In genomic region chr20:62382306-62383198, GRCh38 we compare ENCODE assay signal across 8 cellular contexts. TPM values are rescaled to one million over a fixed set of nuclear protein-coding genes. Genes with fewer than 3 reads are reported as not detected.
DNase-seq lines count a peak whose midpoint lies in the region; ATAC-seq and TF ChIP-seq lines count a peak whose summit lies in the region.

No MANE protein-coding gene starts in this region.

- H3K9me3 Mint-ChIP-seq in T-cell: peaks cover 0 to 6% (median 0%) of the 10 kb centered on the region in 3 donors
- H3K9me3 Mint-ChIP-seq in activated naive CD8-positive, alpha-beta T cell treated with anti-CD3 and anti-CD28 coated beads, Interleukin-2, amount 50 U/mL, for 24 hours: peaks cover 6% of the 10 kb centered on the region

- CTCF ChIA-PET in T-cell (lab: Charles Lee): interaction anchor here (0.6 to 1.4 kb wide), 7 partner anchors 12 to 373 kb away, joined by 3 to 9 read pairs (median 3); partner anchors contain the start of gene ADRM1 (in 1 of the 2)

- no peaks in the 10 kb centered on the region for H3K27me3 Mint-ChIP-seq in T-cell
- no peaks in the 10 kb centered on the region for H3K27me3 Mint-ChIP-seq in activated naive CD8-positive, alpha-beta T cell treated with anti-CD3 and anti-CD28 coated beads, Interleukin-2, amount 50 U/mL, for 24 hours

- peaks cover 48% of the 10 kb centered on the region for H3K36me3 ChIP-seq in DOHH2 (ENCODE audit: control insufficient read depth, low read length)
- H3K36me3 ChIP-seq in left ventricle myocardium inferior: no peaks in the 10 kb centered on the region
- no peaks in the 10 kb centered on the region for H3K36me3 ChIP-seq in gastrocnemius medialis

- H3K4me2 ChIP-seq in DOHH2 (ENCODE audit: low read length): no peak overlapping the region

- H3K27me3 ChIP-seq in DOHH2 (ENCODE audit: control insufficient read depth, low read length) (no peaks in the 10 kb centered on the region), left ventricle myocardium inferior (ENCODE audit: low read depth) (no peaks in the 10 kb centered on the region), gastrocnemius medialis (no peaks in the 10 kb centered on the region)

- peak; percentile 63 to 68 (median 66) for ATAC-seq in T-cell (replicated peaks in 1 of 4)
- ATAC-seq in activated naive CD8-positive, alpha-beta T cell treated with anti-CD3 and anti-CD28 coated beads, Interleukin-2, amount 50 U/mL, for 24 hours: peak; percentile 78
- peak; percentile 63 to 64 for ATAC-seq in gastrocnemius medialis
- ATAC-seq in HG02588 (IDR thresholded peaks at IDR 0.05; ENCODE audit: unreplicated experiment): no peak

- peak; percentile 40 for DNase-seq in HCEC 1CT
- peak; percentile 76 for DNase-seq in NCI-H146 treated with DMSO at 0.1 percent for 48 hours (lab: John Stamatoyannopoulos, UW; ENCODE audit: unreplicated experiment)
- DNase-seq in T-cell: peak; percentile 47 to 83 (median 69)
- DNase-seq in activated naive CD8-positive, alpha-beta T cell treated with anti-CD3 and anti-CD28 coated beads, Interleukin-2, amount 50 U/mL, for 24 hours: peak; percentile 82
- DNase-seq in left ventricle myocardium inferior: peak; percentile 72
- peak; percentile 52 to 82 for DNase-seq in gastrocnemius medialis

- intact Hi-C loops in left ventricle myocardium inferior (cut with micrococcal nuclease) (loop anchor here (5.0 kb wide), 1 partner anchor 80 kb away; the partner anchor contains the start of gene ADRM1), gastrocnemius medialis (cut with DNase I; ENCODE audit: low total_unique reads) (loop anchor here (1.0 to 10.0 kb wide), 2 partner anchors 80 to 198 kb away; partner anchors contain the start of genes ADRM1 and MTG2)

- no peaks in the 10 kb centered on the region for H3K9me2 ChIP-seq in DOHH2 (replicated peaks; ENCODE audit: control insufficient read depth, low read length)

- H4K20me1 ChIP-seq in DOHH2 (ENCODE audit: control insufficient read depth, insufficient read depth, low read depth, low read length): peaks cover 2% of the 10 kb centered on the region

- H3K4me3 ChIP-seq in DOHH2 (ENCODE audit: low read length) (no peak overlapping the region), left ventricle myocardium inferior (no peak overlapping the region), gastrocnemius medialis (no peak overlapping the region)

- H3F3A ChIP-seq in DOHH2 (ENCODE audit: control insufficient read depth, insufficient read depth): peaks cover 6% of the 10 kb centered on the region; the same call in 1 of the 2 replicates

- H3K79me2 ChIP-seq in DOHH2 (ENCODE audit: control insufficient read depth, low read length): peaks cover 54% of the 10 kb centered on the region

- H3K9me3 ChIP-seq in DOHH2 (ENCODE audit: control insufficient read depth, insufficient read depth, low read length) (no peaks in the 10 kb centered on the region), left ventricle myocardium inferior (replicated peaks) (no peaks in the 10 kb centered on the region), gastrocnemius medialis (no peaks in the 10 kb centered on the region)

- H3K4me1 ChIP-seq in DOHH2 (ENCODE audit: control insufficient read depth, low read length) (peaks cover 20% of the 10 kb centered on the region), left ventricle myocardium inferior (peaks cover 64% of the 10 kb centered on the region), gastrocnemius medialis (peaks cover 16 to 23% of the 10 kb centered on the region in 2 donors)

- TF ChIP-seq CTCF in DOHH2 (IDR thresholded peaks at IDR 0.05; ENCODE audit: low read depth, low read length, poor library complexity, severe bottlenecking) (peak; percentile 92), left ventricle myocardium inferior (IDR thresholded peaks at IDR 0.05; ENCODE audit: borderline replicate concordance) (peak; percentile 97), gastrocnemius medialis (IDR thresholded peaks at IDR 0.05 in 4 of 5, conservative IDR thresholded peaks at IDR 0.05 in 1 of 5) (peak; percentile 93 to 98 (median 93))

- H3K27ac Mint-ChIP-seq in T-cell: peak overlapping the region; percentile 27 to 28
- peak overlapping the region; percentile 21 for H3K27ac Mint-ChIP-seq in activated naive CD8-positive, alpha-beta T cell treated with anti-CD3 and anti-CD28 coated beads, Interleukin-2, amount 50 U/mL, for 24 hours

- H3K4me1 Mint-ChIP-seq in T-cell: peaks cover 27 to 46% (median 34%) of the 10 kb centered on the region in 3 donors
- H3K4me1 Mint-ChIP-seq in activated naive CD8-positive, alpha-beta T cell treated with anti-CD3 and anti-CD28 coated beads, Interleukin-2, amount 50 U/mL, for 24 hours: peaks cover 23% of the 10 kb centered on the region

- H3K4me3 Mint-ChIP-seq in T-cell: no peak overlapping the region
- H3K4me3 Mint-ChIP-seq in activated naive CD8-positive, alpha-beta T cell treated with anti-CD3 and anti-CD28 coated beads, Interleukin-2, amount 50 U/mL, for 24 hours: no peak overlapping the region

- H3K36me3 Mint-ChIP-seq in T-cell: peaks cover 5% of the 10 kb centered on the region
- peaks cover 26% of the 10 kb centered on the region for H3K36me3 Mint-ChIP-seq in activated naive CD8-positive, alpha-beta T cell treated with anti-CD3 and anti-CD28 coated beads, Interleukin-2, amount 50 U/mL, for 24 hours (ENCODE audit: low read depth)

- in situ Hi-C loops in gastrocnemius medialis (cut with MboI; ENCODE audit: low sequenced_read_pairs in 4 of 4): loop anchor here (5.0 to 25.0 kb wide), 6 partner anchors 78 to 370 kb away; partner anchors contain the start of genes ADRM1 (in 1 of the 4) and MTG2 (in 1 of the 4)

- POLR2A ChIA-PET in T-cell (lab: Charles Lee): interaction anchor here in 1 of 2 donors (0.6 kb wide), 1 partner anchor 27 kb away, joined by 3 read pairs; no protein-coding TSS in a partner anchor

- H3K27ac ChIP-seq in DOHH2 (ENCODE audit: low read depth, low read length) (no peak overlapping the region), left ventricle myocardium inferior (replicated peaks) (peak overlapping the region; percentile 61), gastrocnemius medialis (peak overlapping the region; percentile 66 to 79 (median 75))

- no peak for TF ChIP-seq POLR2A in gastrocnemius medialis (IDR thresholded peaks at IDR 0.05)

RNA-seq across cellular contexts. Expression of gene RPS21, which starts 4.4 kb away (rescaled TPM):
- total RNA-seq in T-cell (1,000 to 10,000 TPM; 2,807 to 3,290 (median 3,085) TPM), left ventricle myocardium inferior (661 TPM), gastrocnemius medialis (1,000 to 10,000 TPM; 1,167 to 4,037 (median 2,295) TPM)

RNA-seq across cellular contexts. Expression of gene LAMA5, which starts 15.4 kb away (rescaled TPM):
- 1 to 10 TPM in 3 of 5 donors, under 1 TPM in 2; 0.48 to 4.3 (median 3.0) TPM for total RNA-seq in T-cell
- total RNA-seq in left ventricle myocardium inferior: 70.9 TPM
- 10 to 100 TPM; 13.0 to 35.8 (median 22.7) TPM for total RNA-seq in gastrocnemius medialis

RNA-seq across cellular contexts. Expression of gene CABLES2, which starts 24.5 kb away (rescaled TPM):
- total RNA-seq in T-cell (1 to 10 TPM; 4.3 to 6.8 (median 5.6) TPM), left ventricle myocardium inferior (12.0 TPM), gastrocnemius medialis (1 to 10 TPM; 3.6 to 9.3 (median 4.2) TPM)

RNA-seq across cellular contexts. Expression of gene RBBP8NL, which starts 44.8 kb away (rescaled TPM):
- total RNA-seq in T-cell: not detected
- total RNA-seq in left ventricle myocardium inferior: not detected
- total RNA-seq in gastrocnemius medialis: not detected
